ENCODE assay signal across 4 cellular contexts in the genomic region with DNA sequence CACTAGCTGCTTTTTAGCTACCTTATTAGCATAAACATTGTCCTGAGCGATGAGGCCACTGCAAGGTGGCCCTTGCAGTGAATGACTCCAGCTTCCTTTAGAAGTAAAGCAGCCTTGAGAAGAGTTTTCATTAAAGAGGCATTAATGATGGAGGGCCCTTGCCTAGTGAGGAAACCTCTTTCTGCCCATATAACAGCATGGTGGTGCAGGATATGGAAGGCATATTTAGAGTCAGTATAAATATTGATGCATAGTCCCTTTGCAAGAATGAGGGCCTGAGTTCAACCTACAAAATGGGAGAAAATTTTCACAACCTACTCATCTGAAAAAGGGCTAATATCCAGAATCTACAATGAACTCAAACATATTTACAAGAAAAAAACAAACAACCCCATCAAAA.
TF ChIP-seq lines count a peak whose summit lies in the region.

No MANE protein-coding gene starts in this region.

TF ChIP-seq in HCT116, 20 proteins besides CTCF, POLR2A, EP300 and RAD21:
- TF ChIP-seq CBX3 (IDR thresholded peaks at IDR 0.05; ENCODE audit: low read depth), result peak; percentile 74; the same call in 1 of the 2 replicates

TF ChIP-seq in HEK293, 187 proteins besides CTCF, POLR2A, EP300 and RAD21:
- peak; percentile 96 for TF ChIP-seq ZNF600 (tag by site-specific recombination; IDR thresholded peaks at IDR 0.05)

TF ChIP-seq in GM12878, 131 proteins besides CTCF, POLR2A, EP300 and RAD21:
- 0 out of 2 replicates have a peak, but pooled peaks have one; percentile 26 for TF ChIP-seq CBX5 (IDR thresholded peaks at IDR 0.05; ENCODE audit: low read depth)

TF ChIP-seq in K562, 482 proteins besides CTCF, POLR2A, EP300 and RAD21 (continued from another document):
- TF ChIP-seq TRIM24 (IDR thresholded peaks at IDR 0.05) (peak; percentile 9 to 48; a peak in 2 of 4 replicates), CBX3 (IDR thresholded peaks at IDR 0.05; ENCODE audit: borderline replicate concordance in 1 of 2, low read length in 2 of 2) (peak in 1 of 2 experiments; percentile 65; a peak in 1 of 3 replicates), TRIM28 (IDR thresholded peaks at IDR 0.05) (peak; percentile 95), CBX5 (IDR thresholded peaks at IDR 0.05; ENCODE audit: borderline replicate concordance, low read depth) (peak; percentile 94)
- TF ChIP-seq, protein P1, sequence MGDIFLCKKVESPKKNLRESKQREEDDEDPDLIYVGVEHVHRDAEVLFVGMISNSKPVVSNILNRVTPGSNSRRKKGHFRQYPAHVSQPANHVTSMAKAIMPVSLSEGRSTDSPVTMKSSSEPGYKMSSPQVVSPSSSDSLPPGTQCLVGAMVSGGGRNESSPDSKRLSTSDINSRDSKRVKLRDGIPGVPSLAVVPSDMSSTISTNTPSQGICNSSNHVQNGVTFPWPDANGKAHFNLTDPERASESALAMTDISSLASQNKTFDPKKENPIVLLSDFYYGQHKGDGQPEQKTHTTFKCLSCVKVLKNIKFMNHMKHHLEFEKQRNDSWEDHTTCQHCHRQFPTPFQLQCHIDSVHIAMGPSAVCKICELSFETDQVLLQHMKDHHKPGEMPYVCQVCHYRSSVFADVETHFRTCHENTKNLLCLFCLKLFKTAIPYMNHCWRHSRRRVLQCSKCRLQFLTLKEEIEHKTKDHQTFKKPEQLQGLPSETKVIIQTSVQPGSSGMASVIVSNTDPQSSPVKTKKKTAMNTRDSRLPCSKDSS (IDR thresholded peaks at IDR 0.05; ENCODE audit: low read depth, partially characterized antibody), result peak; percentile 63
TF ChIP-seq in K562: peak in this region for 6; not testable (repeated sequence) for 476.
